Comparison of ENCODE assay signal across 1 cellular context in genomic region chr1:161621181-161622000, GRCh38.
TF ChIP-seq lines count a peak whose summit lies in the region.
"Not testable (repeated sequence)": the region's sequence is repeated elsewhere in the genome, so short reads cannot be mapped to it uniquely, and the experiment has no call there.

No MANE protein-coding gene starts in this region.

TF ChIP-seq in K562, 482 proteins besides CTCF, POLR2A, EP300 and RAD21 (continued from another document and continues in another):
- TF ChIP-seq, protein P1, sequence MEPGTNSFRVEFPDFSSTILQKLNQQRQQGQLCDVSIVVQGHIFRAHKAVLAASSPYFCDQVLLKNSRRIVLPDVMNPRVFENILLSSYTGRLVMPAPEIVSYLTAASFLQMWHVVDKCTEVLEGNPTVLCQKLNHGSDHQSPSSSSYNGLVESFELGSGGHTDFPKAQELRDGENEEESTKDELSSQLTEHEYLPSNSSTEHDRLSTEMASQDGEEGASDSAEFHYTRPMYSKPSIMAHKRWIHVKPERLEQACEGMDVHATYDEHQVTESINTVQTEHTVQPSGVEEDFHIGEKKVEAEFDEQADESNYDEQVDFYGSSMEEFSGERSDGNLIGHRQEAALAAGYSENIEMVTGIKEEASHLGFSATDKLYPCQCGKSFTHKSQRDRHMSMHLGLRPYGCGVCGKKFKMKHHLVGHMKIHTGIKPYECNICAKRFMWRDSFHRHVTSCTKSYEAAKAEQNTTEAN (CRISPR knock-in tag; IDR thresholded peaks at IDR 0.05) = 0 out of 2 replicates have a peak, but pooled peaks have one; percentile 48
- TF ChIP-seq ADNP (tag; IDR thresholded peaks at IDR 0.05) = peak; percentile 93
- 0 out of 2 replicates have a peak, but pooled peaks have one; percentile 50 for TF ChIP-seq SOX6 (IDR thresholded peaks at IDR 0.05)
- TF ChIP-seq MTA3 (IDR thresholded peaks at IDR 0.05; ENCODE audit: borderline replicate concordance) = peak; percentile 24; the same call in 1 of the 2 replicates
- TF ChIP-seq BCOR (IDR thresholded peaks at IDR 0.05) = peak; percentile 5; the same call in 1 of the 2 replicates
- TF ChIP-seq GABPB1 (CRISPR knock-in tag; IDR thresholded peaks at IDR 0.05) = peak; percentile 57; the same call in 1 of the 2 replicates
- TF ChIP-seq C11orf30 (IDR thresholded peaks at IDR 0.05; ENCODE audit: low read depth) = peak; percentile 23; the same call in 1 of the 2 replicates
- TF ChIP-seq ZBTB17 (CRISPR knock-in tag; IDR thresholded peaks at IDR 0.05) = 0 out of 2 replicates have a peak, but pooled peaks have one; percentile 44
- TF ChIP-seq, protein P2, sequence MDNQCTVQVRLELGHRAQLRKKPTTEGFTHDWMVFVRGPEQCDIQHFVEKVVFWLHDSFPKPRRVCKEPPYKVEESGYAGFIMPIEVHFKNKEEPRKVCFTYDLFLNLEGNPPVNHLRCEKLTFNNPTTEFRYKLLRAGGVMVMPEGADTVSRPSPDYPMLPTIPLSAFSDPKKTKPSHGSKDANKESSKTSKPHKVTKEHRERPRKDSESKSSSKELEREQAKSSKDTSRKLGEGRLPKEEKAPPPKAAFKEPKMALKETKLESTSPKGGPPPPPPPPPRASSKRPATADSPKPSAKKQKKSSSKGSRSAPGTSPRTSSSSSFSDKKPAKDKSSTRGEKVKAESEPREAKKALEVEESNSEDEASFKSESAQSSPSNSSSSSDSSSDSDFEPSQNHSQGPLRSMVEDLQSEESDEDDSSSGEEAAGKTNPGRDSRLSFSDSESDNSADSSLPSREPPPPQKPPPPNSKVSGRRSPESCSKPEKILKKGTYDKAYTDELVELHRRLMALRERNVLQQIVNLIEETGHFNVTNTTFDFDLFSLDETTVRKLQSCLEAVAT (IDR thresholded peaks at IDR 0.05) = 0 out of 4 replicates have a peak, but pooled peaks have one; percentile 16 to 27
- peak; percentile 70 for TF ChIP-seq ATF7 (IDR thresholded peaks at IDR 0.05)
- TF ChIP-seq ZNF592 (IDR thresholded peaks at IDR 0.05) = peak; percentile 86
- TF ChIP-seq BHLHE40 (IDR thresholded peaks at IDR 0.05; ENCODE audit: low read length) = peak; percentile 9; the same call in 1 of the 2 replicates
- peak; percentile 79 for TF ChIP-seq RBFOX2 (IDR thresholded peaks at IDR 0.05; ENCODE audit: low read depth, low read length)
- peak; percentile 24; the same call in 1 of the 2 replicates for TF ChIP-seq FOXK1 (CRISPR knock-in tag; IDR thresholded peaks at IDR 0.05; ENCODE audit: borderline replicate concordance)
- peak; percentile 84 for TF ChIP-seq ZBTB40 (IDR thresholded peaks at IDR 0.05)
- TF ChIP-seq ZBTB40 (CRISPR knock-in tag; IDR thresholded peaks at IDR 0.05) = not testable (repeated sequence)
- peak; percentile 95; the same call in 1 of the 2 replicates for TF ChIP-seq LCOR (CRISPR knock-in tag; IDR thresholded peaks at IDR 0.05)
- peak; percentile 88 for TF ChIP-seq MAFF (IDR thresholded peaks at IDR 0.05; ENCODE audit: low read length)
- peak in 1 of 2 experiments; percentile 42 for TF ChIP-seq E2F6 (IDR thresholded peaks at IDR 0.05; ENCODE audit: borderline replicate concordance in 1 of 2, extremely low read depth in 1 of 2, insufficient read depth in 1 of 2, insufficient read length in 1 of 2, low read depth in 1 of 2, low read length in 1 of 2, poor library complexity in 1 of 2, severe bottlenecking in 1 of 2)
- TF ChIP-seq ZNF407 (IDR thresholded peaks at IDR 0.05; ENCODE audit: low read depth) = peak; percentile 39; the same call in 1 of the 2 replicates
- peak in 1 of 2 experiments; percentile 50; a peak in 1 of 4 replicates for TF ChIP-seq SIN3A (IDR thresholded peaks at IDR 0.05; ENCODE audit: borderline replicate concordance in 2 of 2, control insufficient read depth in 1 of 2, low read depth in 2 of 2, low read length in 2 of 2)
- peak; percentile 42 for TF ChIP-seq TAF1 (IDR thresholded peaks at IDR 0.05; ENCODE audit: control insufficient read depth, extremely low read depth, insufficient read depth, low read length, severe bottlenecking)
- TF ChIP-seq HDAC1 (IDR thresholded peaks at IDR 0.05) = peak in 1 of 2 experiments; percentile 66; a peak in 1 of 4 replicates
